28 cellular contexts compared by ENCODE assay signal in genomic region chr6:139062921-139063320, GRCh38. TPM values are rescaled to one million over a fixed set of nuclear protein-coding genes. Genes with fewer than 3 reads are reported as not detected.
DNase-seq lines count a peak whose midpoint lies in the region; ATAC-seq and TF ChIP-seq lines count a peak whose summit lies in the region.
"Had no signal": no experiment of that assay in that cellular context is flagged by ENCODE, and none has a peak within 500 bp of the region (broad histone marks: within the 10 kb centered on the region; RNA-seq: fewer than 3 reads in every experiment).

No MANE protein-coding gene starts in this region.

- no peaks in the 10 kb centered on the region for H3K79me2 ChIP-seq in GM23338 (replicated peaks; ENCODE audit: insufficient read depth)

- no peaks in the 10 kb centered on the region for H3K9me3 ChIP-seq in esophagus squamous epithelium
- H3K9me3 ChIP-seq: left ventricle myocardium inferior, pancreas, upper lobe of left lung had no signal

- TF ChIP-seq CTCF in BJ (IDR thresholded peaks at IDR 0.05; ENCODE audit: insufficient read depth, low read depth, low read length) (no peak), HFFc6 (IDR thresholded peaks at IDR 0.05) (no peak), fibroblast of villous mesenchyme (IDR thresholded peaks at IDR 0.05; ENCODE audit: insufficient read depth, low read depth, low read length) (no peak), GM23338 (conservative IDR thresholded peaks at IDR 0.05; ENCODE audit: low read depth in 2 of 2) (no peak), esophagus squamous epithelium (IDR thresholded peaks at IDR 0.05) (no peak)

- H3K9me2 ChIP-seq in GM23338 (ENCODE audit: insufficient read depth), result no peaks in the 10 kb centered on the region

- H3K4me3 Mint-ChIP-seq in HFFc6 (no peak overlapping the region), GM23338 (no peak overlapping the region)
- H3K4me3 Mint-ChIP-seq: activated CD4-positive, alpha-beta T cell treated with anti-CD3 and anti-CD28 coated beads, Interleukin-2, amount 10 ng/mL, durations not matched to agents 24 days and 14 days; activated naive CD8-positive, alpha-beta T cell treated with anti-CD3 and anti-CD28 coated beads, Interleukin-2, amount 10 ng/mL, durations not matched to agents 7 days and 5 days; activated T-cell treated with anti-CD3 and anti-CD28 coated beads, Interleukin-2, amount 50 U/mL, for 24 hours; CD4-positive, CD25-positive, alpha-beta regulatory T cell; stimulated activated naive B cell treated with anti-CD40 and anti-IgM and Interleukin-4, amounts not matched to agents 10 μg/mL and 1 μg/mL and 100 μg/mL, for 72 hours; WTC11 had no signal

- peaks cover 2% of the 10 kb centered on the region for H3K27me3 ChIP-seq in BJ (ENCODE audit: control insufficient read depth, insufficient read depth, low read length)
- no peaks in the 10 kb centered on the region for H3K27me3 ChIP-seq in GM23338 (ENCODE audit: insufficient read depth)
- no peaks in the 10 kb centered on the region for H3K27me3 ChIP-seq in esophagus squamous epithelium
- H3K27me3 ChIP-seq: brain microvascular endothelial cell, foreskin keratinocyte, upper lobe of left lung had no signal

- intact Hi-C loops in esophagus squamous epithelium (cut with DNase I), result no loop called here

- CTCF ChIA-PET in BJ (lab: Yijun Ruan, JAX), result interaction anchor here (0.6 kb wide), 1 partner anchor 9 kb away, joined by 3 read pairs; no protein-coding TSS in a partner anchor

- no peaks in the 10 kb centered on the region; the same call in 1 of the 2 replicates for H4K20me1 ChIP-seq in GM23338 (replicated peaks; ENCODE audit: insufficient read depth)

- no peak overlapping the region for H3K27ac Mint-ChIP-seq in HFFc6
- no peak overlapping the region for H3K27ac Mint-ChIP-seq in GM23338
- H3K27ac Mint-ChIP-seq: activated CD4-positive, alpha-beta T cell treated with anti-CD3 and anti-CD28 coated beads, Interleukin-2, amount 10 ng/mL, durations not matched to agents 24 days and 14 days; activated naive CD8-positive, alpha-beta T cell treated with anti-CD3 and anti-CD28 coated beads, Interleukin-2, amount 10 ng/mL, durations not matched to agents 7 days and 5 days; activated T-cell treated with anti-CD3 and anti-CD28 coated beads, Interleukin-2, amount 50 U/mL, for 24 hours; stimulated activated naive B cell treated with anti-CD40 and anti-IgM and Interleukin-4, amounts not matched to agents 10 μg/mL and 1 μg/mL and 100 μg/mL, for 72 hours; WTC11 had no signal

- no peak overlapping the region for H3K27ac ChIP-seq in GM23338 (ENCODE audit: low read depth)
- H3K27ac ChIP-seq in esophagus squamous epithelium, result no peak overlapping the region
- H3K27ac ChIP-seq: brain microvascular endothelial cell, foreskin keratinocyte, left ventricle myocardium inferior, pancreas, upper lobe of left lung had no signal

- H3K36me3 ChIP-seq in BJ (ENCODE audit: control insufficient read depth, insufficient read depth, low read length) (no peaks in the 10 kb centered on the region), GM23338 (ENCODE audit: insufficient read depth) (no peaks in the 10 kb centered on the region), esophagus squamous epithelium (no peaks in the 10 kb centered on the region)
- H3K36me3 ChIP-seq: brain microvascular endothelial cell, left ventricle myocardium inferior, pancreas, upper lobe of left lung had no signal

- peaks cover 11% of the 10 kb centered on the region for H3K4me1 Mint-ChIP-seq in HFFc6 (ENCODE audit: low read depth)
- peaks cover 5% of the 10 kb centered on the region; the same call in 2 of the 3 replicates for H3K4me1 Mint-ChIP-seq in GM23338

- no peak overlapping the region for H3K4me3 ChIP-seq in BJ (ENCODE audit: low read depth, low read length)
- no peak overlapping the region for H3K4me3 ChIP-seq in fibroblast of villous mesenchyme (ENCODE audit: low read depth, low read length)
- H3K4me3 ChIP-seq in GM23338, result no peak overlapping the region
- H3K4me3 ChIP-seq in esophagus squamous epithelium, result no peak overlapping the region
- H3K4me3 ChIP-seq: left ventricle myocardium inferior, pancreas, upper lobe of left lung had no signal

- DNase-seq in BJ (ENCODE audit: low read depth) (peak; percentile 38), HFFc6 (peak; percentile 23), astrocyte of the hippocampus (ENCODE audit: low read depth, low spot score) (peak; percentile 66), fibroblast of villous mesenchyme (ENCODE audit: low read depth) (peak; percentile 9), GM23338 (ENCODE audit: low spot score) (no peak), esophagus squamous epithelium (lab: John Stamatoyannopoulos, UW) (no peak)
- no peak for DNase-seq in activated naive CD4-positive, alpha-beta T cell treated with Interleukin-2 at 50 U/mL for 16 hours
- DNase-seq: activated CD4-positive, alpha-beta T cell treated with anti-CD3 and anti-CD28 coated beads, Interleukin-2, amount 10 ng/mL, durations not matched to agents 24 days and 14 days; activated effector memory CD4-positive, alpha-beta T cell treated with anti-CD3 and anti-CD28 coated beads, Interleukin-2, amount 50 U/mL, for 16 hours; activated naive CD8-positive, alpha-beta T cell treated with anti-CD3 and anti-CD28 coated beads, Interleukin-2, amount 10 ng/mL, durations not matched to agents 7 days and 5 days; activated T-cell treated with anti-CD3 and anti-CD28 coated beads, Interleukin-2, amount 50 U/mL, for 24 hours; brain microvascular endothelial cell; CD4-positive, CD25-positive, alpha-beta regulatory T cell; cerebellar nuclear complex; DND-41; foreskin keratinocyte; head of caudate nucleus; islet precursor cell; left ventricle myocardium inferior; mesenchymal stem cell; NCI-H146; NCI-H446 treated with DMSO at 0.1 percent for 48 hours; pancreas; small intestine; stimulated activated naive B cell treated with anti-CD40 and anti-IgM and Interleukin-4, amounts not matched to agents 10 μg/mL and 1 μg/mL and 100 μg/mL, for 72 hours; upper lobe of left lung had no signal

- POLR2A ChIA-PET in BJ (lab: Charles Lee), result no interaction called here

- H3K9me3 Mint-ChIP-seq in HFFc6 (no peaks in the 10 kb centered on the region), GM23338 (no peaks in the 10 kb centered on the region)
- H3K9me3 Mint-ChIP-seq: activated CD4-positive, alpha-beta T cell treated with anti-CD3 and anti-CD28 coated beads, Interleukin-2, amount 10 ng/mL, durations not matched to agents 24 days and 14 days; activated naive CD8-positive, alpha-beta T cell treated with anti-CD3 and anti-CD28 coated beads, Interleukin-2, amount 10 ng/mL, durations not matched to agents 7 days and 5 days; activated T-cell treated with anti-CD3 and anti-CD28 coated beads, Interleukin-2, amount 50 U/mL, for 24 hours; CD4-positive, CD25-positive, alpha-beta regulatory T cell; stimulated activated naive B cell treated with anti-CD40 and anti-IgM and Interleukin-4, amounts not matched to agents 10 μg/mL and 1 μg/mL and 100 μg/mL, for 72 hours; WTC11 had no signal

- H2AFZ ChIP-seq in GM23338, result no peak overlapping the region

- H3K4me1 ChIP-seq in GM23338 (ENCODE audit: insufficient read depth) (no peaks in the 10 kb centered on the region), esophagus squamous epithelium (no peaks in the 10 kb centered on the region)
- H3K4me1 ChIP-seq: foreskin keratinocyte, pancreas, upper lobe of left lung had no signal

- H3K4me2 ChIP-seq in GM23338, result no peak overlapping the region

- ATAC-seq in GM23338 (no peak), HG02588 (IDR thresholded peaks at IDR 0.05; ENCODE audit: unreplicated experiment) (no peak)
- ATAC-seq: foreskin keratinocyte; pancreas; stimulated activated naive B cell treated with anti-CD40 and anti-IgM and Interleukin-4, amounts not matched to agents 10 μg/mL and 1 μg/mL and 100 μg/mL, for 72 hours; WTC11 had no signal

- TF ChIP-seq POLR2A in esophagus squamous epithelium (IDR thresholded peaks at IDR 0.05), result no peak

- peaks cover 5% of the 10 kb centered on the region for H3K27me3 Mint-ChIP-seq in HFFc6 (ENCODE audit: insufficient read depth)
- peaks cover 5% of the 10 kb centered on the region for H3K27me3 Mint-ChIP-seq in GM23338 (ENCODE audit: insufficient read depth, low read depth, poor library complexity)
- H3K27me3 Mint-ChIP-seq: activated naive CD8-positive, alpha-beta T cell treated with anti-CD3 and anti-CD28 coated beads, Interleukin-2, amount 10 ng/mL, durations not matched to agents 7 days and 5 days; activated T-cell treated with anti-CD3 and anti-CD28 coated beads, Interleukin-2, amount 50 U/mL, for 24 hours; stimulated activated naive B cell treated with anti-CD40 and anti-IgM and Interleukin-4, amounts not matched to agents 10 μg/mL and 1 μg/mL and 100 μg/mL, for 72 hours had no signal

- no peaks in the 10 kb centered on the region for H3F3A ChIP-seq in GM23338 (replicated peaks; ENCODE audit: low read depth)

- H3K36me3 Mint-ChIP-seq in HFFc6 (ENCODE audit: low read depth) (no peaks in the 10 kb centered on the region), GM23338 (ENCODE audit: low read depth) (no peaks in the 10 kb centered on the region)
- H3K36me3 Mint-ChIP-seq: activated naive CD8-positive, alpha-beta T cell treated with anti-CD3 and anti-CD28 coated beads, Interleukin-2, amount 10 ng/mL, durations not matched to agents 7 days and 5 days; CD4-positive, CD25-positive, alpha-beta regulatory T cell; stimulated activated naive B cell treated with anti-CD40 and anti-IgM and Interleukin-4, amounts not matched to agents 10 μg/mL and 1 μg/mL and 100 μg/mL, for 72 hours; WTC11 had no signal

TF ChIP-seq in GM23338, 12 proteins besides CTCF, POLR2A, EP300 and RAD21 (continues in another document):
- no peak for TF ChIP-seq ETS1 (IDR thresholded peaks at IDR 0.05)
- no peak for TF ChIP-seq EZH2 (IDR thresholded peaks at IDR 0.05; ENCODE audit: low read depth, unreplicated experiment)
- no peak for TF ChIP-seq NANOG (IDR thresholded peaks at IDR 0.05; ENCODE audit: borderline replicate concordance)

RNA-seq across cellular contexts. Expression of gene ABRACL, which starts 34.4 kb away (rescaled TPM):
- polyA plus RNA-seq in BJ (2011; rRNA removed), result 13.1 and 23.1 TPM in 2 replicates
- 4.5 and 5.9 TPM in 2 replicates for polyA minus RNA-seq in BJ (2011; rRNA and poly(A)+ RNA removed)
- total RNA-seq in HFFc6 (2021; fragmentation: NEBNext Ultra II Directional; extraction: Animal tissue kit (Norgen Biotek cat#: 25700)), result 10 to 100 TPM; 18.3 to 25.5 (median 22.4) TPM
- 35.4 and 54.4 TPM in 2 replicates for total RNA-seq in fibroblast of villous mesenchyme
- 134 and 160 TPM in 2 replicates for total RNA-seq in GM23338 (2014; rRNA removed; shearing (Covaris generic))
- polyA plus RNA-seq in GM23338 (2016; fragmentation: Nextera tagmentation; extraction: Ambion mirVana), result 502 and 516 TPM in 2 replicates
- total RNA-seq in esophagus squamous epithelium, result 10 to 100 TPM; 18.7 to 81.6 (median 25.7) TPM

Comparison
In these comparisons a context has a peak if more than half of its experiments do, and no peak if none do; other contexts are left out.
1. DNase-seq: peak in BJ (single experiment), HFFc6 (single experiment), astrocyte of the hippocampus (single experiment) and fibroblast of villous mesenchyme (single experiment); none in GM23338 (single experiment), esophagus squamous epithelium (single experiment) and activated naive CD4-positive, alpha-beta T cell treated with Interleukin-2 at 50 U/mL for 16 hours (single experiment).